Comparison of ENCODE assay signal across 11 cellular contexts in the genomic region with DNA sequence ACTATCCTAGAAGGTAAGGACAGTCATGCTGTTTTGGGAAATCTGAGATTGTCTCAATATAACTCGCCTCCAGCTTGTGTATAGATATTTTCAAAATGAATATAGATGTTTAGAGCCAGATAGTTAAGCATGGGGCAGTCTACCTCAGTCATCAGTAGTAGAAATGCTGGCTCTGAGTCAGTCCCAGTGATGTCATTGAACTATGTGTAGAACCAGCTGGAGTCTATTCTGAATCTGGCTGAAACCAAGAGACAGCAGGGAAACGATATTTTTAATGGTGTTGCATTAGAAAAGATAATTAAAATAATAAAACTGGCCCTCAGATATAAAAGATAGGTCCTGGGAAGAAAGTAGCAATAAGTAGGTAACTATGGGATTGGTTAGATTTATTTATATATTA. TPM values are rescaled to one million over a fixed set of nuclear protein-coding genes. Genes with fewer than 3 reads are reported as not detected.
DNase-seq lines count a peak whose midpoint lies in the region; ATAC-seq, FAIRE-seq and TF ChIP-seq lines count a peak whose summit lies in the region.
"Had no signal": no experiment of that assay in that cellular context is flagged by ENCODE, and none has a peak within 500 bp of the region (broad histone marks: within the 10 kb centered on the region; RNA-seq: fewer than 3 reads in every experiment).

No MANE protein-coding gene starts in this region.

- peaks cover 14% of the 10 kb centered on the region for H3K27me3 Mint-ChIP-seq in astrocyte (ENCODE audit: low read depth, unreplicated experiment)
- H3K27me3 Mint-ChIP-seq: activated B cell treated with CpG ODN at 0.5 μM for 24 hours; CD4-positive, CD25-positive, alpha-beta regulatory T cell had no signal

- intact Hi-C loops in sigmoid colon (cut with DNase I), result no loop called here
- intact Hi-C loops in testis (cut with DNase I; ENCODE audit: low total_unique reads), result no loop called here

- no peaks in the 10 kb centered on the region for H4K20me1 ChIP-seq in astrocyte (ENCODE audit: insufficient read depth, low read length)

- H3K27ac ChIP-seq in astrocyte (ENCODE audit: low read depth, low read length), result no peak overlapping the region
- no peak overlapping the region for H3K27ac ChIP-seq in sigmoid colon
- H3K27ac ChIP-seq in testis, result no peak overlapping the region
- H3K27ac ChIP-seq: pancreas had no signal

- no peaks in the 10 kb centered on the region for H3K79me2 ChIP-seq in astrocyte (ENCODE audit: insufficient read depth, low read length)

- DNase-seq in GM13977 (ENCODE audit: low spot score), result peak; percentile 33
- peak; percentile 8 for DNase-seq in astrocyte (ENCODE audit: low read depth)
- DNase-seq in retina, result no peak
- no peak for DNase-seq in sigmoid colon
- DNase-seq in activated CD8-positive, alpha-beta memory T cell treated with anti-CD3 and anti-CD28 coated beads for 24 hours, result no peak
- DNase-seq in testis, result no peak
- DNase-seq: activated B cell treated with CpG ODN at 0.5 μM for 24 hours; CD4-positive, CD25-positive, alpha-beta regulatory T cell; pancreas had no signal

- TF ChIP-seq CTCF in GM13977 (IDR thresholded peaks at IDR 0.05; ENCODE audit: extremely low read depth, insufficient read depth, missing control alignments), result no peak
- TF ChIP-seq CTCF in astrocyte (IDR thresholded peaks at IDR 0.05; ENCODE audit: insufficient read depth, low read depth, low read length), result no peak
- no peak for TF ChIP-seq CTCF in sigmoid colon (IDR thresholded peaks at IDR 0.05)
- TF ChIP-seq CTCF in testis (IDR thresholded peaks at IDR 0.05), result no peak

- no peak for TF ChIP-seq EP300 in sigmoid colon (IDR thresholded peaks at IDR 0.05)

- no peak overlapping the region for H3K4me2 ChIP-seq in astrocyte (ENCODE audit: low read length)

- H3K4me1 Mint-ChIP-seq in astrocyte (ENCODE audit: low read depth, unreplicated experiment), result peaks cover under 1% of the 10 kb centered on the region
- H3K4me1 Mint-ChIP-seq: CD4-positive, CD25-positive, alpha-beta regulatory T cell had no signal

- H3K27ac Mint-ChIP-seq in astrocyte (ENCODE audit: unreplicated experiment), result no peak overlapping the region
- H3K27ac Mint-ChIP-seq: activated B cell treated with CpG ODN at 0.5 μM for 24 hours; CD4-positive, CD25-positive, alpha-beta regulatory T cell had no signal

- no peak overlapping the region for H3K4me3 Mint-ChIP-seq in astrocyte (ENCODE audit: unreplicated experiment)
- H3K4me3 Mint-ChIP-seq: activated B cell treated with CpG ODN at 0.5 μM for 24 hours; CD4-positive, CD25-positive, alpha-beta regulatory T cell had no signal

- H3K9ac ChIP-seq in astrocyte (ENCODE audit: low read length), result no peak overlapping the region

- H3K4me1 ChIP-seq in astrocyte (ENCODE audit: insufficient read depth, low read length) (no peaks in the 10 kb centered on the region), sigmoid colon (no peaks in the 10 kb centered on the region), testis (no peaks in the 10 kb centered on the region)
- H3K4me1 ChIP-seq: pancreas had no signal

- H3K36me3 ChIP-seq in astrocyte (ENCODE audit: insufficient read depth, low read length) (no peaks in the 10 kb centered on the region), sigmoid colon (peaks cover 0 to 26% (median 3%) of the 10 kb centered on the region in 4 donors), testis (ENCODE audit: low read depth, missing control alignments) (no peaks in the 10 kb centered on the region)

- H3K27me3 ChIP-seq in astrocyte (ENCODE audit: insufficient read depth, low read length) (no peaks in the 10 kb centered on the region), sigmoid colon (no peaks in the 10 kb centered on the region), testis (no peaks in the 10 kb centered on the region)
- H3K27me3 ChIP-seq: pancreas had no signal

- H2AFZ ChIP-seq in astrocyte (ENCODE audit: low read depth, low read length), result no peak overlapping the region

- WGBS in sigmoid colon, 2 donors, result 74 to 85% methylated on average over 2 of the region's 2 CpGs
- WGBS in testis, 2 donors, result 85 to 90% methylated on average over 2 of the region's 2 CpGs

- in situ Hi-C loops in GM13977 (cut with MboI; ENCODE audit: low pct_unique_long_range_greater_than_20kb, low sequenced_read_pairs, unreplicated experiment), result no loop called here

- H3K4me3 ChIP-seq in astrocyte (ENCODE audit: insufficient read depth, low read depth, low read length) (no peak overlapping the region), sigmoid colon (no peak overlapping the region), testis (no peak overlapping the region)
- H3K4me3 ChIP-seq: pancreas had no signal

- no peaks in the 10 kb centered on the region for H3K9me3 ChIP-seq in astrocyte (ENCODE audit: insufficient read depth, low read depth, low read length)
- H3K9me3 ChIP-seq in sigmoid colon, result no peaks in the 10 kb centered on the region
- H3K9me3 ChIP-seq in testis, result no peaks in the 10 kb centered on the region
- H3K9me3 ChIP-seq: pancreas had no signal

- H3K9me3 Mint-ChIP-seq in astrocyte (ENCODE audit: unreplicated experiment), result no peaks in the 10 kb centered on the region
- H3K9me3 Mint-ChIP-seq: activated B cell treated with CpG ODN at 0.5 μM for 24 hours; CD4-positive, CD25-positive, alpha-beta regulatory T cell had no signal

- FAIRE-seq in astrocyte (lab: Jason Lieb, UNC), result no peak
- FAIRE-seq: pancreas had no signal

- peak; percentile 56 for ATAC-seq in GM21367 (IDR thresholded peaks at IDR 0.05; ENCODE audit: unreplicated experiment)
- ATAC-seq in HG03045 (IDR thresholded peaks at IDR 0.05; ENCODE audit: unreplicated experiment), result peak; percentile 80

- H3K36me3 Mint-ChIP-seq in astrocyte (ENCODE audit: low read depth, unreplicated experiment), result peaks cover 10% of the 10 kb centered on the region

- no peak for TF ChIP-seq POLR2A in sigmoid colon (IDR thresholded peaks at IDR 0.05)
- TF ChIP-seq POLR2A in testis (IDR thresholded peaks at IDR 0.05), result no peak

RNA-seq across cellular contexts. Expression of a gene that starts 25.9 kb away (rescaled TPM):
- total RNA-seq in astrocyte (0.59 and 0.75 TPM in 2 replicates), sigmoid colon (1 to 10 TPM; 3.5 to 8.1 (median 4.6) TPM), testis (10 to 100 TPM; 23.0 to 30.2 TPM)
- polyA plus RNA-seq in sigmoid colon (1 to 10 TPM; 3.5 to 5.4 (median 3.9) TPM), testis (ENCODE audit: insufficient read depth, low read depth, low replicate concordance) (19.9 TPM)

RNA-seq across cellular contexts. Expression of a gene that starts 49.3 kb away (rescaled TPM):
- 3.5 and 3.7 TPM in 2 replicates for total RNA-seq in astrocyte
- 1 to 10 TPM; 5.6 to 8.4 (median 7.4) TPM for total RNA-seq in sigmoid colon
- polyA plus RNA-seq in sigmoid colon, result 1 to 10 TPM; 3.5 to 9.1 (median 4.8) TPM
- total RNA-seq in testis, result 1 to 10 TPM; 5.1 to 5.9 TPM
- 3.8 TPM for polyA plus RNA-seq in testis (ENCODE audit: insufficient read depth, low read depth, low replicate concordance)

Comparison
In these comparisons a context has a peak if more than half of its experiments do, and no peak if none do; other contexts are left out.
1. DNase-seq: peak in GM13977 (single experiment) and astrocyte (single experiment); none in retina (single experiment), sigmoid colon (single experiment), activated CD8-positive, alpha-beta memory T cell treated with anti-CD3 and anti-CD28 coated beads for 24 hours (single experiment) and testis (single experiment).